1 cellular context compared by ENCODE assay signal in genomic region chr6:42879372-42880239, GRCh38.
TF ChIP-seq lines count a peak whose summit lies in the region.

Gene RPL7L1 (plus strand): TSS chr6:42879616. CDS start chr6:42879911, 295 bp downstream.

TF ChIP-seq in HepG2, 621 proteins besides CTCF, POLR2A, EP300 and RAD21 (continued from another document and continues in another):
- TF ChIP-seq ELF1 (CRISPR knock-in tag; IDR thresholded peaks at IDR 0.05) = peak; percentile 92
- TF ChIP-seq ZNF414 (CRISPR knock-in tag; IDR thresholded peaks at IDR 0.05) = no peak
- TF ChIP-seq NBN (conservative IDR thresholded peaks at IDR 0.05) = 0 out of 2 replicates have a peak, but pooled peaks have one; percentile 73
- TF ChIP-seq HNRNPL (IDR thresholded peaks at IDR 0.05; ENCODE audit: low read depth, low read length) = no peak
- TF ChIP-seq ZNF207 (IDR thresholded peaks at IDR 0.05; ENCODE audit: borderline replicate concordance) = no peak
- peak; percentile 83; the same call in 1 of the 2 replicates for TF ChIP-seq SP140L (CRISPR knock-in tag; IDR thresholded peaks at IDR 0.05; ENCODE audit: borderline replicate concordance)
- no peak; the same call in 1 of the 2 replicates for TF ChIP-seq MYNN (CRISPR knock-in tag; IDR thresholded peaks at IDR 0.05; ENCODE audit: low read depth)
- 0 out of 2 replicates have a peak, but pooled peaks have one; percentile 30 for TF ChIP-seq SSRP1 (CRISPR knock-in tag; IDR thresholded peaks at IDR 0.05)
- TF ChIP-seq E2F2 (CRISPR knock-in tag; IDR thresholded peaks at IDR 0.05; ENCODE audit: borderline replicate concordance) = no peak
- peak; percentile 12; the same call in 1 of the 2 replicates for TF ChIP-seq JUND (CRISPR knock-in tag; IDR thresholded peaks at IDR 0.05)
- TF ChIP-seq FOSL2 (CRISPR knock-in tag; IDR thresholded peaks at IDR 0.05) = peak; percentile 50; the same call in 1 of the 2 replicates
- no peak for TF ChIP-seq HDAC6 (IDR thresholded peaks at IDR 0.05; ENCODE audit: low read depth, low read length)
- TF ChIP-seq GMEB2 (CRISPR knock-in tag; IDR thresholded peaks at IDR 0.05; ENCODE audit: low read depth) = peak; percentile 79
- no peak; the same call in 1 of the 2 replicates for TF ChIP-seq PAWR (CRISPR knock-in tag; IDR thresholded peaks at IDR 0.05; ENCODE audit: borderline replicate concordance)
- peak; percentile 80; the same call in 1 of the 2 replicates for TF ChIP-seq ZNF556 (CRISPR knock-in tag; IDR thresholded peaks at IDR 0.05; ENCODE audit: borderline replicate concordance)
- peak; percentile 86 for TF ChIP-seq ZNF567 (CRISPR knock-in tag; IDR thresholded peaks at IDR 0.05; ENCODE audit: borderline replicate concordance)
- TF ChIP-seq PHF8 (CRISPR knock-in tag; IDR thresholded peaks at IDR 0.05) = peak; percentile 98
- peak; percentile 83 for TF ChIP-seq CREB1 (IDR thresholded peaks at IDR 0.05)
- peak; percentile 98 for TF ChIP-seq CREB1 (CRISPR knock-in tag; IDR thresholded peaks at IDR 0.05)
- peak; percentile 72; the same call in 1 of the 2 replicates for TF ChIP-seq SMAD1 (CRISPR knock-in tag; IDR thresholded peaks at IDR 0.05; ENCODE audit: borderline replicate concordance, low read depth)
- TF ChIP-seq BHLHE40 (IDR thresholded peaks at IDR 0.05; ENCODE audit: low read length) = no peak; the same call in 1 of the 2 replicates
- peak; percentile 56; the same call in 1 of the 2 replicates for TF ChIP-seq ZNF609 (CRISPR knock-in tag; IDR thresholded peaks at IDR 0.05; ENCODE audit: borderline replicate concordance)
- TF ChIP-seq ZNF230 (CRISPR knock-in tag; IDR thresholded peaks at IDR 0.05) = peak; percentile 95; the same call in 1 of the 2 replicates
- peak; percentile 23; the same call in 1 of the 2 replicates for TF ChIP-seq GTF3A (CRISPR knock-in tag; conservative IDR thresholded peaks at IDR 0.05)
- TF ChIP-seq, protein P1, sequence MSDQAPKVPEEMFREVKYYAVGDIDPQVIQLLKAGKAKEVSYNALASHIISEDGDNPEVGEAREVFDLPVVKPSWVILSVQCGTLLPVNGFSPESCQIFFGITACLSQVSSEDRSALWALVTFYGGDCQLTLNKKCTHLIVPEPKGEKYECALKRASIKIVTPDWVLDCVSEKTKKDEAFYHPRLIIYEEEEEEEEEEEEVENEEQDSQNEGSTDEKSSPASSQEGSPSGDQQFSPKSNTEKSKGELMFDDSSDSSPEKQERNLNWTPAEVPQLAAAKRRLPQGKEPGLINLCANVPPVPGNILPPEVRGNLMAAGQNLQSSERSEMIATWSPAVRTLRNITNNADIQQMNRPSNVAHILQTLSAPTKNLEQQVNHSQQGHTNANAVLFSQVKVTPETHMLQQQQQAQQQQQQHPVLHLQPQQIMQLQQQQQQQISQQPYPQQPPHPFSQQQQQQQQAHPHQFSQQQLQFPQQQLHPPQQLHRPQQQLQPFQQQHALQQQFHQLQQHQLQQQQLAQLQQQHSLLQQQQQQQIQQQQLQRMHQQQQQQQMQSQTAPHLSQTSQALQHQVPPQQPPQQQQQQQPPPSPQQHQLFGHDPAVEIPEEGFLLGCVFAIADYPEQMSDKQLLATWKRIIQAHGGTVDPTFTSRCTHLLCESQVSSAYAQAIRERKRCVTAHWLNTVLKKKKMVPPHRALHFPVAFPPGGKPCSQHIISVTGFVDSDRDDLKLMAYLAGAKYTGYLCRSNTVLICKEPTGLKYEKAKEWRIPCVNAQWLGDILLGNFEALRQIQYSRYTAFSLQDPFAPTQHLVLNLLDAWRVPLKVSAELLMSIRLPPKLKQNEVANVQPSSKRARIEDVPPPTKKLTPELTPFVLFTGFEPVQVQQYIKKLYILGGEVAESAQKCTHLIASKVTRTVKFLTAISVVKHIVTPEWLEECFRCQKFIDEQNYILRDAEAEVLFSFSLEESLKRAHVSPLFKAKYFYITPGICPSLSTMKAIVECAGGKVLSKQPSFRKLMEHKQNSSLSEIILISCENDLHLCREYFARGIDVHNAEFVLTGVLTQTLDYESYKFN (CRISPR knock-in tag; conservative IDR thresholded peaks at IDR 0.05) = peak; percentile 64
- TF ChIP-seq ZMAT3 (CRISPR knock-in tag; conservative IDR thresholded peaks at IDR 0.05) = peak; percentile 91
- TF ChIP-seq ZKSCAN5 (CRISPR knock-in tag; IDR thresholded peaks at IDR 0.05) = no peak; the same call in 1 of the 2 replicates
- TF ChIP-seq PTBP1 (IDR thresholded peaks at IDR 0.05; ENCODE audit: low read depth, low read length, poor library complexity, severe bottlenecking) = no peak
- peak; percentile 77 for TF ChIP-seq PITX1 (CRISPR knock-in tag; IDR thresholded peaks at IDR 0.05)
- peak; percentile 85 for TF ChIP-seq KMT2A (CRISPR knock-in tag; IDR thresholded peaks at IDR 0.05)
- TF ChIP-seq, protein P2, sequence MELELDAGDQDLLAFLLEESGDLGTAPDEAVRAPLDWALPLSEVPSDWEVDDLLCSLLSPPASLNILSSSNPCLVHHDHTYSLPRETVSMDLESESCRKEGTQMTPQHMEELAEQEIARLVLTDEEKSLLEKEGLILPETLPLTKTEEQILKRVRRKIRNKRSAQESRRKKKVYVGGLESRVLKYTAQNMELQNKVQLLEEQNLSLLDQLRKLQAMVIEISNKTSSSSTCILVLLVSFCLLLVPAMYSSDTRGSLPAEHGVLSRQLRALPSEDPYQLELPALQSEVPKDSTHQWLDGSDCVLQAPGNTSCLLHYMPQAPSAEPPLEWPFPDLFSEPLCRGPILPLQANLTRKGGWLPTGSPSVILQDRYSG (CRISPR knock-in tag; IDR thresholded peaks at IDR 0.05) = peak; percentile 48
- TF ChIP-seq HOXA5 (CRISPR knock-in tag; IDR thresholded peaks at IDR 0.05) = peak; percentile 89
- no peak for TF ChIP-seq FOXM1 (CRISPR knock-in tag; IDR thresholded peaks at IDR 0.05)
- peak; percentile 64 for TF ChIP-seq TFDP2 (CRISPR knock-in tag; IDR thresholded peaks at IDR 0.05)
- peak; percentile 66; the same call in 1 of the 2 replicates for TF ChIP-seq MAZ (IDR thresholded peaks at IDR 0.05; ENCODE audit: borderline replicate concordance, low read depth, low read length)
- peak; percentile 79 for TF ChIP-seq MAZ (CRISPR knock-in tag; IDR thresholded peaks at IDR 0.05; ENCODE audit: low read depth)
- peak; percentile 98 for TF ChIP-seq CREM (IDR thresholded peaks at IDR 0.05)
- peak; percentile 36; the same call in 1 of the 2 replicates for TF ChIP-seq CREM (CRISPR knock-in tag; IDR thresholded peaks at IDR 0.05)
- TF ChIP-seq ATF1 (CRISPR knock-in tag; IDR thresholded peaks at IDR 0.05) = peak; percentile 98
- no peak for TF ChIP-seq SP2 (CRISPR knock-in tag; IDR thresholded peaks at IDR 0.05)
- no peak for TF ChIP-seq ZC3H13 (CRISPR knock-in tag; IDR thresholded peaks at IDR 0.05)
- no peak for TF ChIP-seq TBX3 (IDR thresholded peaks at IDR 0.05; ENCODE audit: borderline replicate concordance)
- TF ChIP-seq MTF1 (CRISPR knock-in tag; IDR thresholded peaks at IDR 0.05) = peak; percentile 46; the same call in 1 of the 2 replicates
- 0 out of 2 replicates have a peak, but pooled peaks have one; percentile 10 for TF ChIP-seq ZNF780A (CRISPR knock-in tag; IDR thresholded peaks at IDR 0.05)
- no peak for TF ChIP-seq ZNF446 (CRISPR knock-in tag; IDR thresholded peaks at IDR 0.05)
- no peak; the same call in 1 of the 2 replicates for TF ChIP-seq ZBTB46 (CRISPR knock-in tag; IDR thresholded peaks at IDR 0.05; ENCODE audit: borderline replicate concordance)
- TF ChIP-seq, protein P3, sequence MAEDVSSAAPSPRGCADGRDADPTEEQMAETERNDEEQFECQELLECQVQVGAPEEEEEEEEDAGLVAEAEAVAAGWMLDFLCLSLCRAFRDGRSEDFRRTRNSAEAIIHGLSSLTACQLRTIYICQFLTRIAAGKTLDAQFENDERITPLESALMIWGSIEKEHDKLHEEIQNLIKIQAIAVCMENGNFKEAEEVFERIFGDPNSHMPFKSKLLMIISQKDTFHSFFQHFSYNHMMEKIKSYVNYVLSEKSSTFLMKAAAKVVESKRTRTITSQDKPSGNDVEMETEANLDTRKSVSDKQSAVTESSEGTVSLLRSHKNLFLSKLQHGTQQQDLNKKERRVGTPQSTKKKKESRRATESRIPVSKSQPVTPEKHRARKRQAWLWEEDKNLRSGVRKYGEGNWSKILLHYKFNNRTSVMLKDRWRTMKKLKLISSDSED (CRISPR knock-in tag; IDR thresholded peaks at IDR 0.05) = no peak
- TF ChIP-seq ZNF674 (CRISPR knock-in tag; IDR thresholded peaks at IDR 0.05; ENCODE audit: low read depth) = peak; percentile 11; the same call in 1 of the 2 replicates
- TF ChIP-seq MIER2 (CRISPR knock-in tag; IDR thresholded peaks at IDR 0.05) = no peak
- no peak for TF ChIP-seq AKAP8 (CRISPR knock-in tag; IDR thresholded peaks at IDR 0.05)
- TF ChIP-seq TAF15 (IDR thresholded peaks at IDR 0.05; ENCODE audit: low read depth, low read length, poor library complexity, severe bottlenecking) = no peak
